In genomic region chr9:131277673-131278420, GRCh38 we compare ENCODE assay signal across 8 cellular contexts. TPM values are rescaled to one million over a fixed set of nuclear protein-coding genes. Genes with fewer than 3 reads are reported as not detected.
DNase-seq lines count a peak whose midpoint lies in the region; ATAC-seq and TF ChIP-seq lines count a peak whose summit lies in the region.

No MANE protein-coding gene starts in this region.

- peaks cover 37% of the 10 kb centered on the region for H3K4me1 Mint-ChIP-seq in central memory CD8-positive, alpha-beta T cell

- H3K27ac ChIP-seq in smooth muscle cell (ENCODE audit: low read depth) = no peak overlapping the region

- H3K36me3 ChIP-seq in smooth muscle cell (ENCODE audit: low read depth) = no peaks in the 10 kb centered on the region

- no peaks in the 10 kb centered on the region for H3K27me3 Mint-ChIP-seq in central memory CD8-positive, alpha-beta T cell

- H3K9ac ChIP-seq in smooth muscle cell (ENCODE audit: low read depth) = no peak overlapping the region

- H3K4me3 Mint-ChIP-seq in central memory CD8-positive, alpha-beta T cell = peak overlapping the region; percentile 93

- H3F3A ChIP-seq in smooth muscle cell (ENCODE audit: low read depth) = no peaks in the 10 kb centered on the region

- H4K20me1 ChIP-seq in smooth muscle cell (ENCODE audit: low read depth) = peaks cover 3% of the 10 kb centered on the region

- peaks cover 20% of the 10 kb centered on the region for H3K27me3 ChIP-seq in smooth muscle cell (ENCODE audit: low read depth)

- peak; percentile 44 for ATAC-seq in central memory CD8-positive, alpha-beta T cell (replicated peaks; ENCODE audit: extremely low read depth, poor library complexity, severe bottlenecking)
- ATAC-seq in GM18867 (IDR thresholded peaks at IDR 0.05; ENCODE audit: unreplicated experiment) = no peak

- peak overlapping the region; percentile 74 for H3K27ac Mint-ChIP-seq in central memory CD8-positive, alpha-beta T cell (ENCODE audit: low read depth)

- peaks cover 37% of the 10 kb centered on the region for H3K36me3 Mint-ChIP-seq in central memory CD8-positive, alpha-beta T cell (ENCODE audit: insufficient read depth)

- H3K4me3 ChIP-seq in smooth muscle cell = peak overlapping the region; percentile 75

- WGBS in smooth muscle cell (ENCODE audit: low lambda C conversion rate) = 7% methylated on average over 12 of the region's 82 CpGs

- H3K79me2 ChIP-seq in smooth muscle cell (ENCODE audit: low read depth) = peaks cover 13% of the 10 kb centered on the region

- H2AFZ ChIP-seq in smooth muscle cell (ENCODE audit: low read depth) = peak overlapping the region; percentile 45

- H3K4me2 ChIP-seq in smooth muscle cell = peak overlapping the region; percentile 96

- peaks cover 17% of the 10 kb centered on the region for H3K4me1 ChIP-seq in smooth muscle cell (ENCODE audit: low read depth)

- no peaks in the 10 kb centered on the region for H3K9me3 ChIP-seq in smooth muscle cell (replicated peaks; ENCODE audit: low read depth)

- no peak for TF ChIP-seq CTCF in smooth muscle cell (IDR thresholded peaks at IDR 0.05; ENCODE audit: borderline replicate concordance, insufficient read depth, poor library complexity, severe bottlenecking)

- DNase-seq in CD1c-positive myeloid dendritic cell (ENCODE audit: extremely low spot score) = peak; percentile 69
- DNase-seq in HCEC 1CT = peak; percentile 63
- DNase-seq in NCI-H345 (lab: John Stamatoyannopoulos, UW) = peak; percentile 87
- DNase-seq in activated CD4-positive, CD25-positive, alpha-beta regulatory T cell treated with anti-CD3 and anti-CD28 coated beads, Interleukin-2, amount 50 U/mL, for 16 hours (ENCODE audit: low read depth, low spot score) = peak; percentile 44
- peak in 1 of 2 donors; percentile 41 for DNase-seq in central memory CD8-positive, alpha-beta T cell (ENCODE audit: low spot score in 2 of 2)
- peak; percentile 92 for DNase-seq in inferior parietal cortex (ENCODE audit: extremely low spot score)
- peak; percentile 39 for DNase-seq in smooth muscle cell (lab: John Stamatoyannopoulos, UW; ENCODE audit: unreplicated experiment)

- no peaks in the 10 kb centered on the region for H3K9me3 Mint-ChIP-seq in central memory CD8-positive, alpha-beta T cell

RNA-seq across cellular contexts. Expression of gene FAM78A, which starts 1.5 kb away (rescaled TPM):
- total RNA-seq in smooth muscle cell = 3.6 and 5.5 TPM in 2 replicates
- 3.3 and 4.2 TPM in 2 replicates for polyA plus RNA-seq in smooth muscle cell

RNA-seq across cellular contexts. Expression of gene PLPP7, which starts 11.7 kb away (rescaled TPM):
- 0.94 and 4.2 TPM in 2 replicates for total RNA-seq in smooth muscle cell
- polyA plus RNA-seq in smooth muscle cell = 0.70 and 3.3 TPM in 2 replicates
